Comparison of ENCODE assay signal across 22 cellular contexts in genomic region chr22:32343929-32344328, GRCh38. TPM values are rescaled to one million over a fixed set of nuclear protein-coding genes. Genes with fewer than 3 reads are reported as not detected.
A peak's percentile ranks its signal among the peaks of the same experiment; 100 is the strongest.
DNase-seq lines count a peak whose midpoint lies in the region; ATAC-seq, FAIRE-seq and TF ChIP-seq lines count a peak whose summit lies in the region.
"Had no signal": no experiment of that assay in that cellular context is flagged by ENCODE, and none has a peak within 500 bp of the region (broad histone marks: within the 10 kb centered on the region; RNA-seq: fewer than 3 reads in every experiment).

No MANE protein-coding gene starts in this region.

- no peak overlapping the region for H2AFZ ChIP-seq in GM12878 (ENCODE audit: control insufficient read depth, low read depth, low read length)
- H2AFZ ChIP-seq: GM23338 had no signal

- no peaks in the 10 kb centered on the region for H3K36me3 Mint-ChIP-seq in T-helper 1 cell treated with Interleukin-12 subunit alpha and Interleukin-12 subunit beta and Interleukin-4 antibody, amounts not matched to agents 30 μg/mL and 1 μg/mL, for 36 hours (ENCODE audit: low read depth)
- H3K36me3 Mint-ChIP-seq in activated naive CD8-positive, alpha-beta T cell treated with anti-CD3 and anti-CD28 coated beads, Interleukin-2, amount 50 U/mL, for 24 hours (ENCODE audit: low read depth) = no peaks in the 10 kb centered on the region
- no peaks in the 10 kb centered on the region for H3K36me3 Mint-ChIP-seq in activated naive CD8-positive, alpha-beta T cell treated with anti-CD3 and anti-CD28 coated beads for 36 hours
- H3K36me3 Mint-ChIP-seq: CD14-positive monocyte; CD4-positive, alpha-beta memory T cell had no signal

- H3K9ac ChIP-seq in GM12878 (ENCODE audit: control insufficient read depth, insufficient read depth, low read length) = no peak overlapping the region

- H3K27me3 Mint-ChIP-seq in T-helper 1 cell treated with Interleukin-12 subunit alpha and Interleukin-12 subunit beta and Interleukin-4 antibody, amounts not matched to agents 30 μg/mL and 1 μg/mL, for 36 hours (ENCODE audit: low read depth) = peaks cover 32% of the 10 kb centered on the region
- H3K27me3 Mint-ChIP-seq in activated naive CD8-positive, alpha-beta T cell treated with anti-CD3 and anti-CD28 coated beads, Interleukin-2, amount 50 U/mL, for 24 hours = peaks cover 38% of the 10 kb centered on the region
- peaks cover 47% of the 10 kb centered on the region for H3K27me3 Mint-ChIP-seq in activated naive CD8-positive, alpha-beta T cell treated with anti-CD3 and anti-CD28 coated beads for 36 hours

- POLR2A ChIA-PET in GM12878 (lab: Charles Lee) = no interaction called here

- H3K4me2 ChIP-seq in GM12878 (ENCODE audit: control insufficient read depth, insufficient read depth) = no peak overlapping the region
- H3K4me2 ChIP-seq: A549, GM23338 had no signal

- H3K79me2 ChIP-seq in GM12878 (ENCODE audit: control insufficient read depth, insufficient read depth, low read length) = no peaks in the 10 kb centered on the region

- DNase-seq in T-helper 1 cell (no peak), GM12878 (ENCODE audit: low read depth, low spot score) (no peak), GM12891 (ENCODE audit: insufficient read length, low spot score) (no peak)
- no peak for DNase-seq in activated naive CD8-positive, alpha-beta T cell treated with anti-CD3 and anti-CD28 coated beads, Interleukin-2, amount 50 U/mL, for 24 hours
- no peak for DNase-seq in activated naive CD8-positive, alpha-beta T cell treated with anti-CD3 and anti-CD28 coated beads for 36 hours
- DNase-seq: AML-193; CD4-positive, alpha-beta memory T cell; DMS153; DMS79; GDM1; HCEC 1CT had no signal

- no peak overlapping the region for H3K27ac ChIP-seq in GM12878 (ENCODE audit: control insufficient read depth, insufficient read depth)
- H3K27ac ChIP-seq: 22Rv1, A549 had no signal

- CTCF ChIA-PET in GM12878 (lab: Yijun Ruan, JAX) = no interaction called here

- RAD21 ChIA-PET in GM12878 (lab: Charles Lee; ENCODE audit: unreplicated experiment) = no interaction called here

- TF ChIP-seq EP300 in GM12878 (IDR thresholded peaks at IDR 0.05; ENCODE audit: borderline replicate concordance in 1 of 2, control insufficient read depth in 1 of 2, low read depth in 2 of 2, low read length in 2 of 2) = no peak

- SMC1A ChIA-PET in GM12878 (lab: Charles Lee; ENCODE audit: uncharacterized antibody, unreplicated experiment) = interaction anchor here (0.9 to 1.0 kb wide), 3 partner anchors 35 to 110 kb away, joined by 3 to 4 read pairs (median 3); partner anchors contain the start of gene RTCB

- no TSS peak for BruUV-seq in GM12878 (replicated peaks; lab: Mats Ljungman, UMichigan)

- no peaks in the 10 kb centered on the region for H3K9me3 ChIP-seq in GM12878 (replicated peaks; ENCODE audit: control insufficient read depth, insufficient read depth, low read length)
- H3K9me3 ChIP-seq: A549 had no signal

- TF ChIP-seq RAD21 in GM12878 (IDR thresholded peaks at IDR 0.05; ENCODE audit: insufficient read depth, low read depth, low read length) = no peak

- intact Hi-C loops in GM12878 (cut with micrococcal nuclease; ENCODE audit: unreplicated experiment) = no loop called here

- no peaks in the 10 kb centered on the region for H3K4me1 ChIP-seq in GM12878 (ENCODE audit: control insufficient read depth, insufficient read depth, low read length)
- H3K4me1 ChIP-seq: A549 had no signal

- 37% methylated on average over 4 of the region's 4 CpGs for WGBS in GM12878 (ENCODE audit: insufficient coverage, insufficient replicate concordance, low lambda C conversion rate, missing lambda C conversion rate)

- no peaks in the 10 kb centered on the region for H4K20me1 ChIP-seq in GM12878 (ENCODE audit: control insufficient read depth, insufficient read depth)

- in situ Hi-C loops in GM12878 (cut with MboI) = no loop called here

- no peaks in the 10 kb centered on the region; a peak in 2 of 4 replicates for H3K27me3 ChIP-seq in GM12878 (replicated peaks in 1 of 2; ENCODE audit: control insufficient read depth in 2 of 2, insufficient read depth in 2 of 2, low read length in 1 of 2)

- H3K4me3 Mint-ChIP-seq in T-helper 1 cell treated with Interleukin-12 subunit alpha and Interleukin-12 subunit beta and Interleukin-4 antibody, amounts not matched to agents 30 μg/mL and 1 μg/mL, for 36 hours = no peak overlapping the region
- no peak overlapping the region for H3K4me3 Mint-ChIP-seq in activated naive CD8-positive, alpha-beta T cell treated with anti-CD3 and anti-CD28 coated beads, Interleukin-2, amount 50 U/mL, for 24 hours
- no peak overlapping the region for H3K4me3 Mint-ChIP-seq in activated naive CD8-positive, alpha-beta T cell treated with anti-CD3 and anti-CD28 coated beads for 36 hours
- H3K4me3 Mint-ChIP-seq: CD4-positive, alpha-beta memory T cell; GM23338 had no signal

- no peak for TF ChIP-seq CTCF in GM12878 (IDR thresholded peaks at IDR 0.05 in 2 of 3, conservative IDR thresholded peaks at IDR 0.05 in 1 of 3; ENCODE audit: control insufficient read depth in 2 of 3, extremely low read depth in 1 of 3, insufficient read depth in 1 of 3, low read depth in 3 of 3, low read length in 3 of 3)

- TF ChIP-seq POLR2A in GM12878 (IDR thresholded peaks at IDR 0.05; ENCODE audit: low read depth, low read length) (no peak), GM12891 (IDR thresholded peaks at IDR 0.05; ENCODE audit: low read depth, low read length) (no peak)

- H3K27ac Mint-ChIP-seq in T-helper 1 cell treated with Interleukin-12 subunit alpha and Interleukin-12 subunit beta and Interleukin-4 antibody, amounts not matched to agents 30 μg/mL and 1 μg/mL, for 36 hours = peak overlapping the region; percentile 10
- peak overlapping the region; percentile 56 for H3K27ac Mint-ChIP-seq in activated naive CD8-positive, alpha-beta T cell treated with anti-CD3 and anti-CD28 coated beads, Interleukin-2, amount 50 U/mL, for 24 hours
- H3K27ac Mint-ChIP-seq in activated naive CD8-positive, alpha-beta T cell treated with anti-CD3 and anti-CD28 coated beads for 36 hours = no peak overlapping the region
- H3K27ac Mint-ChIP-seq: CD14-positive monocyte; CD4-positive, alpha-beta memory T cell; GM23338 had no signal

- no peaks in the 10 kb centered on the region for H3K36me3 ChIP-seq in GM12878 (ENCODE audit: control insufficient read depth in 2 of 2, insufficient read depth in 2 of 2, low read length in 1 of 2)

- FAIRE-seq in GM12878 (lab: Jason Lieb, UNC) (no peak), GM12891 (lab: Jason Lieb, UNC) (no peak)
- FAIRE-seq: A549, GM18507, H54 had no signal

- H3K9me3 Mint-ChIP-seq in T-helper 1 cell treated with Interleukin-12 subunit alpha and Interleukin-12 subunit beta and Interleukin-4 antibody, amounts not matched to agents 30 μg/mL and 1 μg/mL, for 36 hours = no peaks in the 10 kb centered on the region
- no peaks in the 10 kb centered on the region for H3K9me3 Mint-ChIP-seq in activated naive CD8-positive, alpha-beta T cell treated with anti-CD3 and anti-CD28 coated beads, Interleukin-2, amount 50 U/mL, for 24 hours
- peaks cover 2% of the 10 kb centered on the region for H3K9me3 Mint-ChIP-seq in activated naive CD8-positive, alpha-beta T cell treated with anti-CD3 and anti-CD28 coated beads for 36 hours

- peaks cover 2% of the 10 kb centered on the region for H3K4me1 Mint-ChIP-seq in T-helper 1 cell treated with Interleukin-12 subunit alpha and Interleukin-12 subunit beta and Interleukin-4 antibody, amounts not matched to agents 30 μg/mL and 1 μg/mL, for 36 hours (ENCODE audit: low read depth)
- peaks cover 16% of the 10 kb centered on the region for H3K4me1 Mint-ChIP-seq in activated naive CD8-positive, alpha-beta T cell treated with anti-CD3 and anti-CD28 coated beads, Interleukin-2, amount 50 U/mL, for 24 hours
- peaks cover 13% of the 10 kb centered on the region for H3K4me1 Mint-ChIP-seq in activated naive CD8-positive, alpha-beta T cell treated with anti-CD3 and anti-CD28 coated beads for 36 hours
- H3K4me1 Mint-ChIP-seq: CD14-positive monocyte had no signal

- no peak overlapping the region for H3K4me3 ChIP-seq in GM12878
- H3K4me3 ChIP-seq: A549, GM23338 had no signal

- peak; percentile 80 for ATAC-seq in activated naive CD8-positive, alpha-beta T cell treated with anti-CD3 and anti-CD28 coated beads, Interleukin-2, amount 50 U/mL, for 24 hours
- ATAC-seq in GM12878 (no peak), GM18498 (IDR thresholded peaks at IDR 0.05; ENCODE audit: unreplicated experiment) (no peak)
- ATAC-seq: A549, GM23338 had no signal

TF ChIP-seq in GM12891, 5 proteins besides CTCF, POLR2A, EP300 and RAD21:
- TF ChIP-seq PAX5 (IDR thresholded peaks at IDR 0.05; ENCODE audit: insufficient read depth, low read length, severe bottlenecking) (no peak), TAF1 (IDR thresholded peaks at IDR 0.05; ENCODE audit: low read depth, low read length) (no peak), POLR2AphosphoS5 (IDR thresholded peaks at IDR 0.05; ENCODE audit: low read depth, low read length) (no peak), SPI1 (IDR thresholded peaks at IDR 0.05; ENCODE audit: low read depth, low read length) (no peak), POU2F2 (IDR thresholded peaks at IDR 0.05; ENCODE audit: low read depth, low read length) (no peak)

RNA-seq across cellular contexts. Expression of gene RFPL3, which starts 13.7 kb away (rescaled TPM):
- not detected for total RNA-seq in activated naive CD8-positive, alpha-beta T cell treated with anti-CD3 and anti-CD28 coated beads for 36 hours
- total RNA-seq in GM12878 (2013; cell fraction: nucleolus; rRNA removed) = not detected in 2 replicates
- total RNA-seq in GM12878 (2014; rRNA removed) (not detected in 2 replicates), GM12878 (2014; rRNA removed; fragmentation: Illumina TruSeq; extraction: Trizol) (not detected in 2 replicates), GM12878 (2021) (not detected in 2 replicates)
- polyA plus RNA-seq in GM12878 (2011; ENCODE audit: low read depth) = not detected
- polyA plus RNA-seq in GM12878 (2011; rRNA removed) (not detected in 2 replicates), GM12878 (2014; fragmentation: Illumina TruSeq; extraction: Trizol) (not detected in 2 replicates), GM12878 (2014; fragmentation: Nextera tagmentation; extraction: Ambion mirVana) (not detected), GM12878 (2014; rRNA removed) (not detected in 2 replicates), GM12878 (2016; fragmentation: Nextera tagmentation; extraction: Ambion mirVana) (not detected)
- not detected in 2 replicates for polyA plus RNA-seq in GM12878 (2011; cell fraction: cytosol; rRNA removed)
- polyA plus RNA-seq in GM12878 (2011; cell fraction: nucleus; rRNA removed) = not detected in 2 replicates
- polyA plus RNA-seq in GM12878 (2012) = not detected in 2 replicates
- polyA minus RNA-seq in GM12878 (2011; rRNA and poly(A)+ RNA removed) = not detected in 2 replicates
- not detected in 2 replicates for polyA minus RNA-seq in GM12878 (2011; cell fraction: cytosol; rRNA and poly(A)+ RNA removed)
- not detected in 2 replicates for polyA minus RNA-seq in GM12878 (2011; cell fraction: nucleus; rRNA and poly(A)+ RNA removed)
- polyA plus RNA-seq in GM12891 (2012; ENCODE audit: low read depth, missing spikeins) = not detected
- total RNA-seq: CD4-positive, alpha-beta memory T cell; Daoy; GM23338; HT-29 had no signal
- polyA plus RNA-seq: A549; BJ; CD14-positive monocyte; CD4-positive, alpha-beta memory T cell; GM23338 had no signal
